Comparison of ENCODE assay signal across 23 cellular contexts in genomic region chr5:148794275-148794674, GRCh38. TPM values are rescaled to one million over a fixed set of nuclear protein-coding genes. Genes with fewer than 3 reads are reported as not detected.
DNase-seq lines count a peak whose midpoint lies in the region; ATAC-seq and TF ChIP-seq lines count a peak whose summit lies in the region.
"Had no signal": no experiment of that assay in that cellular context is flagged by ENCODE, and none has a peak within 500 bp of the region (broad histone marks: within the 10 kb centered on the region; RNA-seq: fewer than 3 reads in every experiment).

No MANE protein-coding gene starts in this region.

- intact Hi-C loops in activated B cell treated with CpG ODN at 0.5 μM for 24 hours (cut with micrococcal nuclease) = loop anchor here (1.0 to 5.0 kb wide), 2 partner anchors 15 to 38 kb away; no protein-coding TSS in a partner anchor

- H3K4me3 Mint-ChIP-seq in HFFc6 (no peak overlapping the region), activated B cell treated with CpG ODN at 0.5 μM for 24 hours (no peak overlapping the region)
- H3K4me3 Mint-ChIP-seq in activated T-helper 17 cell treated with anti-CD3 and anti-CD28 coated beads, Interleukin-2, amount 50 U/mL, for 72 hours = no peak overlapping the region
- H3K4me3 Mint-ChIP-seq: activated T-helper 1 cell treated with anti-CD3 and anti-CD28 coated beads, Interleukin-12 subunit alpha, Interleukin-12 subunit beta, Interleukin-2, Interleukin-4 antibody, amounts not matched to agents 30 ng/mL and 10 ng/mL and 1 ng/mL, durations not matched to agents 14 hours and 24 hours and 36 hours; CD4-positive, alpha-beta memory T cell had no signal

- H3K9me3 Mint-ChIP-seq in HFFc6 (no peaks in the 10 kb centered on the region), activated B cell treated with CpG ODN at 0.5 μM for 24 hours (no peaks in the 10 kb centered on the region)
- no peaks in the 10 kb centered on the region for H3K9me3 Mint-ChIP-seq in activated T-helper 17 cell treated with anti-CD3 and anti-CD28 coated beads, Interleukin-2, amount 50 U/mL, for 72 hours
- H3K9me3 Mint-ChIP-seq: activated T-helper 1 cell treated with anti-CD3 and anti-CD28 coated beads, Interleukin-12 subunit alpha, Interleukin-12 subunit beta, Interleukin-2, Interleukin-4 antibody, amounts not matched to agents 30 ng/mL and 10 ng/mL and 1 ng/mL, durations not matched to agents 14 hours and 24 hours and 36 hours; CD4-positive, alpha-beta memory T cell had no signal

- DNase-seq in AML-193 (lab: John Stamatoyannopoulos, UW) (peak; percentile 21 to 27), HFFc6 (peak; percentile 15), activated B cell treated with CpG ODN at 0.5 μM for 24 hours (no peak), glomerular visceral epithelial cell (ENCODE audit: extremely low spot score) (peak; percentile 37)
- DNase-seq: activated CD4-positive, alpha-beta T cell treated with anti-CD3 and anti-CD28 coated beads, Interleukin-2, amount 50 U/mL, for 4 hours; activated CD4-positive, CD25-positive, alpha-beta regulatory T cell; activated CD8-positive, alpha-beta memory T cell treated with anti-CD3 and anti-CD28 coated beads, Interleukin-2, amount 50 U/mL, for 4 hours; activated naive CD4-positive, alpha-beta T cell treated with anti-CD3 and anti-CD28 coated beads, Interleukin-2, amount 50 U/mL, for 16 hours; CD4-positive, alpha-beta memory T cell; effector memory CD4-positive, alpha-beta T cell; gastrocnemius medialis; left ventricle myocardium inferior; NCI-H510A; stimulated activated CD4-positive, alpha-beta T cell treated with anti-CD3 and anti-CD28 coated beads, Interleukin-15, amount 100 ng/mL, for 24 hours; stimulated activated naive CD4-positive, alpha-beta T cell treated with Interleukin-2 at 50 U/mL for 16 hours; T1000 had no signal

- H3K27me3 Mint-ChIP-seq in HFFc6 (ENCODE audit: insufficient read depth) = peaks cover 1% of the 10 kb centered on the region
- H3K27me3 Mint-ChIP-seq in activated B cell treated with CpG ODN at 0.5 μM for 24 hours = no peaks in the 10 kb centered on the region
- peaks cover 26% of the 10 kb centered on the region for H3K27me3 Mint-ChIP-seq in activated T-helper 17 cell treated with anti-CD3 and anti-CD28 coated beads, Interleukin-2, amount 50 U/mL, for 72 hours

- H3K36me3 Mint-ChIP-seq in HFFc6 (ENCODE audit: low read depth) = no peaks in the 10 kb centered on the region
- H3K36me3 Mint-ChIP-seq in activated B cell treated with CpG ODN at 0.5 μM for 24 hours (ENCODE audit: low read depth) = no peaks in the 10 kb centered on the region
- no peaks in the 10 kb centered on the region for H3K36me3 Mint-ChIP-seq in activated T-helper 17 cell treated with anti-CD3 and anti-CD28 coated beads, Interleukin-2, amount 50 U/mL, for 72 hours (ENCODE audit: low read depth)
- H3K36me3 Mint-ChIP-seq: CD4-positive, alpha-beta memory T cell had no signal

- POLR2A ChIA-PET in activated B cell treated with CpG ODN at 0.5 μM for 24 hours (lab: Charles Lee) = interaction anchor here (0.9 to 1.2 kb wide), 5 partner anchors 10 to 164 kb away, joined by 3 to 5 read pairs (median 3); no protein-coding TSS in a partner anchor

- no peak overlapping the region for H3K27ac Mint-ChIP-seq in HFFc6
- H3K27ac Mint-ChIP-seq in activated B cell treated with CpG ODN at 0.5 μM for 24 hours = peak overlapping the region; percentile 77
- H3K27ac Mint-ChIP-seq in activated T-helper 17 cell treated with anti-CD3 and anti-CD28 coated beads, Interleukin-2, amount 50 U/mL, for 72 hours = no peak overlapping the region
- H3K27ac Mint-ChIP-seq: activated T-helper 1 cell treated with anti-CD3 and anti-CD28 coated beads, Interleukin-12 subunit alpha, Interleukin-12 subunit beta, Interleukin-2, Interleukin-4 antibody, amounts not matched to agents 30 ng/mL and 10 ng/mL and 1 ng/mL, durations not matched to agents 14 hours and 24 hours and 36 hours; CD4-positive, alpha-beta memory T cell had no signal

- TF ChIP-seq CTCF in HFFc6 (IDR thresholded peaks at IDR 0.05) (no peak), activated B cell treated with CpG ODN at 0.5 μM for 24 hours (IDR thresholded peaks at IDR 0.05) (no peak)

- CTCF ChIA-PET in activated B cell treated with CpG ODN at 0.5 μM for 24 hours (lab: Charles Lee) = interaction anchor here (0.9 to 2.1 kb wide), 6 partner anchors 9 to 163 kb away, joined by 3 to 6 read pairs (median 3); no protein-coding TSS in a partner anchor

- H3K4me1 Mint-ChIP-seq in HFFc6 (ENCODE audit: low read depth) (peaks cover 72% of the 10 kb centered on the region), activated B cell treated with CpG ODN at 0.5 μM for 24 hours (peaks cover 42% of the 10 kb centered on the region)
- peaks cover 31% of the 10 kb centered on the region for H3K4me1 Mint-ChIP-seq in activated T-helper 17 cell treated with anti-CD3 and anti-CD28 coated beads, Interleukin-2, amount 50 U/mL, for 72 hours
- H3K4me1 Mint-ChIP-seq: CD4-positive, alpha-beta memory T cell had no signal

- ATAC-seq in activated B cell treated with CpG ODN at 0.5 μM for 24 hours (ENCODE audit: low read depth) (no peak), HG02678 (IDR thresholded peaks at IDR 0.05; ENCODE audit: unreplicated experiment) (no peak), GM21717 (IDR thresholded peaks at IDR 0.05; ENCODE audit: unreplicated experiment) (no peak), GM18519 (IDR thresholded peaks at IDR 0.05; ENCODE audit: low FRiP score, unreplicated experiment) (no peak)
- ATAC-seq in activated T-helper 17 cell treated with anti-CD3 and anti-CD28 coated beads, Interleukin-2, amount 50 U/mL, for 72 hours (replicated peaks) = no peak
- ATAC-seq: gastrocnemius medialis, K562, sciatic nerve had no signal

RNA-seq across cellular contexts. Expression of gene ADRB2, which starts 32.1 kb away (rescaled TPM):
- 1 to 10 TPM; 2.0 to 4.0 (median 3.7) TPM for total RNA-seq in HFFc6 (2021; fragmentation: NEBNext Ultra II Directional; extraction: Animal tissue kit (Norgen Biotek cat#: 25700))
- total RNA-seq in activated B cell treated with CpG ODN at 0.5 μM for 24 hours = 3.2 TPM in 2 replicates
- total RNA-seq in activated T-helper 17 cell treated with anti-CD3 and anti-CD28 coated beads, Interleukin-2, amount 50 U/mL, for 72 hours = 1 to 10 TPM in 1 of 2 donors, under 1 TPM in 1; 0.74 to 1.1 TPM
